In genomic region chr10:97196213-97197029, GRCh38 we compare ENCODE assay signal across 8 cellular contexts. TPM values are rescaled to one million over a fixed set of nuclear protein-coding genes. Genes with fewer than 3 reads are reported as not detected.
A peak's percentile ranks its signal among the peaks of the same experiment; 100 is the strongest.
DNase-seq lines count a peak whose midpoint lies in the region; ATAC-seq and TF ChIP-seq lines count a peak whose summit lies in the region.

No MANE protein-coding gene starts in this region.

- no peaks in the 10 kb centered on the region for H3K9me3 ChIP-seq in Karpas-422 (ENCODE audit: low read length)
- no peaks in the 10 kb centered on the region for H3K9me3 ChIP-seq in cardiac muscle cell (ENCODE audit: low read depth)
- no peaks in the 10 kb centered on the region for H3K9me3 ChIP-seq in upper lobe of right lung

- ATAC-seq in GM19023 (IDR thresholded peaks at IDR 0.05; ENCODE audit: unreplicated experiment) (peak; percentile 86), upper lobe of right lung (peak; percentile 86)

- H3K9ac ChIP-seq in Karpas-422 (ENCODE audit: low read length) = no peak overlapping the region

- no peak overlapping the region for H3K27ac Mint-ChIP-seq in activated naive CD4-positive, alpha-beta T cell treated with anti-CD3 and anti-CD28 coated beads, Interleukin-2, amount 50 U/mL, for 24 hours

- no peaks in the 10 kb centered on the region for H3K36me3 Mint-ChIP-seq in activated naive CD4-positive, alpha-beta T cell treated with anti-CD3 and anti-CD28 coated beads, Interleukin-2, amount 50 U/mL, for 24 hours

- no peaks in the 10 kb centered on the region for H3K79me2 ChIP-seq in Karpas-422 (ENCODE audit: low read length)

- no peaks in the 10 kb centered on the region for H3K9me3 Mint-ChIP-seq in activated naive CD4-positive, alpha-beta T cell treated with anti-CD3 and anti-CD28 coated beads, Interleukin-2, amount 50 U/mL, for 24 hours

- H3K4me3 Mint-ChIP-seq in activated naive CD4-positive, alpha-beta T cell treated with anti-CD3 and anti-CD28 coated beads, Interleukin-2, amount 50 U/mL, for 24 hours = peak overlapping the region; percentile 75

- intact Hi-C loops in posterior vena cava (cut with DNase I) (loop anchor here in 1 of 2 donors (5.0 kb wide), 1 partner anchor 119 kb away; no protein-coding TSS in a partner anchor), upper lobe of right lung (cut with DNase I) (no loop called here)

- no peaks in the 10 kb centered on the region for H3K36me3 ChIP-seq in Karpas-422 (ENCODE audit: insufficient read depth, low read length)
- H3K36me3 ChIP-seq in cardiac muscle cell = no peaks in the 10 kb centered on the region
- no peaks in the 10 kb centered on the region for H3K36me3 ChIP-seq in upper lobe of right lung

- H3K4me1 Mint-ChIP-seq in activated naive CD4-positive, alpha-beta T cell treated with anti-CD3 and anti-CD28 coated beads, Interleukin-2, amount 50 U/mL, for 24 hours = peaks cover 8% of the 10 kb centered on the region

- no peak overlapping the region for H3K4me2 ChIP-seq in Karpas-422 (ENCODE audit: low read depth, low read length, poor library complexity, severe bottlenecking)

- H3K27me3 ChIP-seq in Karpas-422 (ENCODE audit: low read length) (no peaks in the 10 kb centered on the region), cardiac muscle cell (peaks cover 51% of the 10 kb centered on the region), upper lobe of right lung (peaks cover 23% of the 10 kb centered on the region)

- H3K27ac ChIP-seq in Karpas-422 (ENCODE audit: low read length) = no peak overlapping the region
- no peak overlapping the region for H3K27ac ChIP-seq in cardiac muscle cell
- no peak overlapping the region for H3K27ac ChIP-seq in upper lobe of right lung

- no peaks in the 10 kb centered on the region for H3K9me2 ChIP-seq in Karpas-422 (replicated peaks; ENCODE audit: insufficient read depth, low read length)

- no peak overlapping the region for H3K4me3 ChIP-seq in Karpas-422 (ENCODE audit: low read length)
- H3K4me3 ChIP-seq in cardiac muscle cell = peak overlapping the region; percentile 35
- H3K4me3 ChIP-seq in upper lobe of right lung = peak overlapping the region; percentile 53

- no peaks in the 10 kb centered on the region for H4K20me1 ChIP-seq in Karpas-422 (ENCODE audit: insufficient read depth, low read depth, low read length)

- peaks cover 9% of the 10 kb centered on the region for H3K4me1 ChIP-seq in Karpas-422 (ENCODE audit: low read length)
- peaks cover 2% of the 10 kb centered on the region for H3K4me1 ChIP-seq in cardiac muscle cell (ENCODE audit: low read depth)
- peaks cover 8% of the 10 kb centered on the region for H3K4me1 ChIP-seq in upper lobe of right lung

- TF ChIP-seq CTCF in cardiac muscle cell (IDR thresholded peaks at IDR 0.05; ENCODE audit: low read depth, low read length) (peak; percentile 78), upper lobe of right lung (IDR thresholded peaks at IDR 0.05) (peak; percentile 81)

- H2AFZ ChIP-seq in Karpas-422 (ENCODE audit: low read length) = no peak overlapping the region

- peak; percentile 77 for DNase-seq in AG08396 (ENCODE audit: low spot score)
- peak; percentile 81 for DNase-seq in Karpas-422
- peak; percentile 60 for DNase-seq in SKM-1 (lab: John Stamatoyannopoulos, UW; ENCODE audit: unreplicated experiment)
- peak; percentile 53 to 87 for DNase-seq in cardiac muscle cell (ENCODE audit: low read depth in 1 of 2, low spot score in 1 of 2)
- DNase-seq in posterior vena cava (ENCODE audit: low spot score) = peak; percentile 83
- DNase-seq in upper lobe of right lung = peak; percentile 75

- peaks cover 14% of the 10 kb centered on the region for H3K27me3 Mint-ChIP-seq in activated naive CD4-positive, alpha-beta T cell treated with anti-CD3 and anti-CD28 coated beads, Interleukin-2, amount 50 U/mL, for 24 hours

RNA-seq across cellular contexts. Expression of gene SLIT1, which starts 10.7 kb away (rescaled TPM):
- 1.0 and 2.2 TPM in 2 replicates for total RNA-seq in Karpas-422 (2014; rRNA removed; shearing (Covaris generic); ENCODE audit: low replicate concordance)
- 2.4 and 11.0 TPM in 2 replicates for total RNA-seq in cardiac muscle cell
- polyA plus RNA-seq in cardiac muscle cell = 3.3 and 5.6 TPM in 2 replicates
- under 1 TPM; 0.23 to 0.33 TPM for total RNA-seq in posterior vena cava
- 0.23 TPM for total RNA-seq in upper lobe of right lung
